In the genomic region with DNA sequence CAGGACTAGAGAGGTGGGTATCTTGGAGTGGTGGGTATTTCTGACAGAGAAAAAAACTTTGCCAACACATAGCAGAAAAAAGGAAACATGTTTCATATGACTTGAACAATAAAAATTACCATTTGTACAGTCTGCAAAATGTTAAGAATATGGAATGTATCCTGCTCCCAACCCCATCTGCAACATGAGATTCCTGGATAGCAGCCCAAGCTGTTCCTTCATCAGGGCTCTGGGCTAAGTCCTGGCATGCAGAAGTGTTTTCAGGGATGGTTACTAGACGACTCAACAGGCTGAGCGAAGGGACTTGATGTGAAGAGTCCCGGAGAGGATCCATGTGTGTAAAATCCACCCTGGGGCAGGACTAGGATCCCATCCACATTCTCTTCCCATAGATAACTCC, we compare ENCODE assay signal across 21 cellular contexts.
DNase-seq lines count a peak whose midpoint lies in the region; ATAC-seq and TF ChIP-seq lines count a peak whose summit lies in the region.
"Had no signal": no experiment of that assay in that cellular context is flagged by ENCODE, and none has a peak within 500 bp of the region (broad histone marks: within the 10 kb centered on the region; RNA-seq: fewer than 3 reads in every experiment).

No MANE protein-coding gene starts in this region.

- H2BK12ac ChIP-seq in H9 (ENCODE audit: insufficient read length, low read depth, low read length) = no peak overlapping the region

- CTCF ChIA-PET in IMR-90 (lab: Yijun Ruan, JAX) (no interaction called here), MCF 10A (lab: Yijun Ruan, JAX) (no interaction called here)

- H3K36me3 ChIP-seq in IMR-90 (ENCODE audit: control insufficient read depth, insufficient read depth, low read length) (no peaks in the 10 kb centered on the region), testis (ENCODE audit: low read depth, missing control alignments) (no peaks in the 10 kb centered on the region)
- H3K36me3 ChIP-seq: SJSA1, uterus had no signal

- H2BK120ac ChIP-seq in IMR-90 (ENCODE audit: low read depth, low read length) = no peak overlapping the region
- no peak overlapping the region for H2BK120ac ChIP-seq in H9 (ENCODE audit: low read depth, low read length, poor library complexity, severe bottlenecking)

- TF ChIP-seq POLR2A in IMR-90 (IDR thresholded peaks at IDR 0.05; ENCODE audit: low read depth, low read length) (no peak), testis (IDR thresholded peaks at IDR 0.05) (no peak)

- no peaks in the 10 kb centered on the region for H3K27me3 Mint-ChIP-seq in MCF 10A (ENCODE audit: insufficient read depth, unreplicated experiment)
- H3K27me3 Mint-ChIP-seq in H9 (ENCODE audit: low read depth) = peaks cover 5% of the 10 kb centered on the region
- H3K27me3 Mint-ChIP-seq: activated CD4-positive, alpha-beta T cell treated with anti-CD3 and anti-CD28 coated beads, Interleukin-2, amount 10 ng/mL, durations not matched to agents 24 days and 14 days had no signal

- ATAC-seq in IMR-90 (ENCODE audit: low read depth) (no peak), foreskin keratinocyte (peak; percentile 68), GM21390 (IDR thresholded peaks at IDR 0.05; ENCODE audit: unreplicated experiment) (no peak)
- ATAC-seq: natural killer cell; stimulated activated naive CD8-positive, alpha-beta T cell treated with anti-CD3 and anti-CD28 coated beads, Interleukin-15, amount 100 ng/mL, for 72 hours had no signal

- no peak overlapping the region for H3K4me2 ChIP-seq in IMR-90 (ENCODE audit: low read depth, low read length)
- H3K4me2 ChIP-seq in H9 (ENCODE audit: insufficient read depth, insufficient read length, low read length) = no peak overlapping the region

- H3K4me1 Mint-ChIP-seq in MCF 10A (ENCODE audit: insufficient read depth, unreplicated experiment) = peaks cover 15% of the 10 kb centered on the region
- H3K4me1 Mint-ChIP-seq in H9 = peaks cover 18 to 19% of the 10 kb centered on the region in 2 experiments
- H3K4me1 Mint-ChIP-seq: activated CD4-positive, alpha-beta T cell treated with anti-CD3 and anti-CD28 coated beads, Interleukin-2, amount 10 ng/mL, durations not matched to agents 24 days and 14 days; activated naive CD4-positive, alpha-beta T cell treated with anti-CD3 and anti-CD28 coated beads, Interleukin-2, amount 50 U/mL, for 24 hours; natural killer cell; stimulated activated naive CD8-positive, alpha-beta T cell treated with anti-CD3 and anti-CD28 coated beads, Interleukin-15, amount 100 ng/mL, for 72 hours had no signal

- H3K9me1 ChIP-seq in IMR-90 (ENCODE audit: insufficient read depth, low read length) = no peaks in the 10 kb centered on the region

- no peak overlapping the region for H3K27ac ChIP-seq in IMR-90 (ENCODE audit: insufficient read depth, low read length)
- no peak overlapping the region for H3K27ac ChIP-seq in foreskin keratinocyte
- H3K27ac ChIP-seq in testis = no peak overlapping the region
- H3K27ac ChIP-seq in H9 (ENCODE audit: insufficient read length, low read depth, low read length) = no peak overlapping the region
- H3K27ac ChIP-seq: SJSA1, uterus had no signal

- H2BK5ac ChIP-seq in IMR-90 (ENCODE audit: low read depth, low read length, poor library complexity, severe bottlenecking) = no peak overlapping the region
- H2BK5ac ChIP-seq in H9 (ENCODE audit: insufficient read length, low read length) = no peak overlapping the region

- no peak overlapping the region for H4K91ac ChIP-seq in IMR-90 (ENCODE audit: insufficient read depth, low read depth, low read length)
- H4K91ac ChIP-seq in H9 (ENCODE audit: insufficient read length, low read depth, low read length) = no peak overlapping the region

- H3K36me3 Mint-ChIP-seq in MCF 10A (ENCODE audit: insufficient read depth, unreplicated experiment) (no peaks in the 10 kb centered on the region), H9 (ENCODE audit: insufficient read depth in 1 of 3, low read depth in 3 of 3) (no peaks in the 10 kb centered on the region)
- H3K36me3 Mint-ChIP-seq: activated naive CD4-positive, alpha-beta T cell treated with anti-CD3 and anti-CD28 coated beads, Interleukin-2, amount 50 U/mL, for 24 hours; natural killer cell had no signal

- no peak overlapping the region for H4K5ac ChIP-seq in IMR-90 (ENCODE audit: low read depth, low read length)
- no peak overlapping the region for H4K5ac ChIP-seq in H9 (ENCODE audit: insufficient read length, low read depth, low read length)

- no peaks in the 10 kb centered on the region for H3K9me3 Mint-ChIP-seq in MCF 10A (ENCODE audit: unreplicated experiment)
- H3K9me3 Mint-ChIP-seq in H9 = peaks cover 0 to 3% of the 10 kb centered on the region in 2 experiments; a peak in 2 of 5 replicates
- H3K9me3 Mint-ChIP-seq: activated CD4-positive, alpha-beta T cell treated with anti-CD3 and anti-CD28 coated beads, Interleukin-2, amount 10 ng/mL, durations not matched to agents 24 days and 14 days; activated naive CD4-positive, alpha-beta T cell treated with anti-CD3 and anti-CD28 coated beads, Interleukin-2, amount 50 U/mL, for 24 hours; natural killer cell; stimulated activated naive CD8-positive, alpha-beta T cell treated with anti-CD3 and anti-CD28 coated beads, Interleukin-15, amount 100 ng/mL, for 72 hours had no signal

- H3K27ac Mint-ChIP-seq in MCF 10A (ENCODE audit: low read depth, unreplicated experiment) (no peak overlapping the region), H9 (no peak overlapping the region)
- H3K27ac Mint-ChIP-seq: activated CD4-positive, alpha-beta T cell treated with anti-CD3 and anti-CD28 coated beads, Interleukin-2, amount 10 ng/mL, durations not matched to agents 24 days and 14 days; activated naive CD4-positive, alpha-beta T cell treated with anti-CD3 and anti-CD28 coated beads, Interleukin-2, amount 50 U/mL, for 24 hours; natural killer cell; stimulated activated naive CD8-positive, alpha-beta T cell treated with anti-CD3 and anti-CD28 coated beads, Interleukin-15, amount 100 ng/mL, for 72 hours had no signal

- dilution Hi-C loops in IMR-90 (cut with HindIII; ENCODE audit: low sequenced_read_pairs, unreplicated experiment) = no loop called here

- H3K79me1 ChIP-seq in IMR-90 (ENCODE audit: low read depth in 1 of 2, low read length in 2 of 2) = no peaks in the 10 kb centered on the region
- H3K79me1 ChIP-seq in H9 (ENCODE audit: insufficient read depth, low read depth, low read length, poor library complexity, severe bottlenecking) = no peaks in the 10 kb centered on the region

- H3K4me3 Mint-ChIP-seq in MCF 10A (ENCODE audit: unreplicated experiment) = no peak overlapping the region
- H3K4me3 Mint-ChIP-seq in H9 = no peak overlapping the region
- H3K4me3 Mint-ChIP-seq: activated CD4-positive, alpha-beta T cell treated with anti-CD3 and anti-CD28 coated beads, Interleukin-2, amount 10 ng/mL, durations not matched to agents 24 days and 14 days; activated naive CD4-positive, alpha-beta T cell treated with anti-CD3 and anti-CD28 coated beads, Interleukin-2, amount 50 U/mL, for 24 hours; natural killer cell; stimulated activated naive CD8-positive, alpha-beta T cell treated with anti-CD3 and anti-CD28 coated beads, Interleukin-15, amount 100 ng/mL, for 72 hours had no signal

- H3K9ac ChIP-seq in IMR-90 (ENCODE audit: low read depth, low read length) = no peak overlapping the region
- H3K9ac ChIP-seq in H9 (ENCODE audit: extremely low read depth, insufficient read length, low read length) = no peak overlapping the region

- H3K4me1 ChIP-seq in IMR-90 (ENCODE audit: control insufficient read depth, insufficient read depth, low read length) = no peaks in the 10 kb centered on the region
- H3K4me1 ChIP-seq in foreskin keratinocyte = peaks cover 6% of the 10 kb centered on the region
- no peaks in the 10 kb centered on the region for H3K4me1 ChIP-seq in testis
- H3K4me1 ChIP-seq in H9 (ENCODE audit: insufficient read depth, low read length) = peaks cover 4% of the 10 kb centered on the region; the same call in 1 of the 2 replicates
- H3K4me1 ChIP-seq: SJSA1 had no signal

- intact Hi-C loops in IMR-90 (cut with micrococcal nuclease) = no loop called here
- intact Hi-C loops in MCF 10A (cut with micrococcal nuclease) = no loop called here
- intact Hi-C loops in testis (cut with DNase I; ENCODE audit: low total_unique reads) = no loop called here

- no peaks in the 10 kb centered on the region for H3K79me2 ChIP-seq in H9 (ENCODE audit: insufficient read depth, low read length)

- H3K56ac ChIP-seq in IMR-90 (ENCODE audit: extremely low read depth, insufficient read depth, low read length) (no peak overlapping the region), H9 (ENCODE audit: insufficient read length, low read depth, low read length) (no peak overlapping the region)

- H4K20me1 ChIP-seq in IMR-90 (ENCODE audit: insufficient read depth, low read length) = no peaks in the 10 kb centered on the region
- H4K20me1 ChIP-seq in H9 (ENCODE audit: control insufficient read depth, insufficient read depth, insufficient read length) = no peaks in the 10 kb centered on the region

- H2AFZ ChIP-seq in IMR-90 (replicated peaks; ENCODE audit: low read length, poor library complexity) (no peak overlapping the region), H9 (ENCODE audit: low read length) (no peak overlapping the region)

- H4K8ac ChIP-seq in IMR-90 (ENCODE audit: low read depth in 2 of 2, low read length in 2 of 2) = no peak overlapping the region
- H4K8ac ChIP-seq in H9 (replicated peaks; ENCODE audit: insufficient read length, low read depth, low read length) = no peak overlapping the region

- H3K27me3 ChIP-seq in IMR-90 (ENCODE audit: control insufficient read depth, insufficient read depth, low read length) (no peaks in the 10 kb centered on the region; the same call in 1 of the 2 replicates), foreskin keratinocyte (peaks cover 5% of the 10 kb centered on the region), testis (no peaks in the 10 kb centered on the region), H9 (ENCODE audit: insufficient read depth, low read length) (peaks cover 2% of the 10 kb centered on the region; the same call in 1 of the 2 replicates)
- H3K27me3 ChIP-seq: SJSA1, uterus had no signal

- H3T11ph ChIP-seq in H9 (ENCODE audit: low read length) = no peak overlapping the region

- TF ChIP-seq CTCF in AG10803 (conservative IDR thresholded peaks at IDR 0.05; ENCODE audit: low read length) (no peak), IMR-90 (conservative IDR thresholded peaks at IDR 0.05; ENCODE audit: low read depth, low read length) (no peak), MCF 10A (IDR thresholded peaks at IDR 0.05; ENCODE audit: unreplicated experiment) (no peak), foreskin keratinocyte (conservative IDR thresholded peaks at IDR 0.05) (no peak), testis (IDR thresholded peaks at IDR 0.05) (no peak), H9 (conservative IDR thresholded peaks at IDR 0.05) (no peak)

- H3K23ac ChIP-seq in IMR-90 (ENCODE audit: low read depth, low read length) = no peak overlapping the region
- no peak overlapping the region for H3K23ac ChIP-seq in H9 (ENCODE audit: insufficient read length, low read depth, low read length)

- no peak overlapping the region for H3K14ac ChIP-seq in IMR-90 (replicated peaks; ENCODE audit: low read depth, low read length)
- no peak overlapping the region for H3K14ac ChIP-seq in H9 (ENCODE audit: insufficient read depth, low read length)

- H2BK20ac ChIP-seq in IMR-90 (ENCODE audit: low read depth, low read length) (no peak overlapping the region), H9 (ENCODE audit: low read depth, low read length, poor library complexity, severe bottlenecking) (no peak overlapping the region)

- H3K4me3 ChIP-seq in AG10803 (ENCODE audit: low read length) (no peak overlapping the region), IMR-90 (ENCODE audit: insufficient read depth, low read depth, low read length) (no peak overlapping the region), testis (no peak overlapping the region)
- H3K4me3 ChIP-seq: lung, SJSA1, uterus had no signal

- H3K4ac ChIP-seq in IMR-90 (ENCODE audit: low read depth, low read length) = no peak overlapping the region
- H3K4ac ChIP-seq in H9 (ENCODE audit: low read depth, low read length) = no peak overlapping the region

- peak; percentile 90 for DNase-seq in AG10803 (ENCODE audit: low read depth)
- peak; percentile 1 for DNase-seq in IMR-90
- peak; percentile 38 for DNase-seq in MCF 10A (ENCODE audit: unreplicated experiment)
- peak; percentile 47 to 79 for DNase-seq in foreskin keratinocyte
- no peak for DNase-seq in testis
- no peak for DNase-seq in midbrain (lab: John Stamatoyannopoulos, UW)
- no peak for DNase-seq in H9
- DNase-seq: activated CD4-positive, alpha-beta T cell treated with anti-CD3 and anti-CD28 coated beads, Interleukin-2, amount 10 ng/mL, durations not matched to agents 24 days and 14 days; activated T-cell treated with anti-CD3 and anti-CD28 coated beads, Interleukin-2, amount 50 U/mL, for 1 hour; caudate nucleus; effector CD4-positive, alpha-beta T cell; MM.1S; natural killer cell; NCI-H1930; NCI-H526; stimulated activated naive CD8-positive, alpha-beta T cell treated with anti-CD3 and anti-CD28 coated beads, Interleukin-15, amount 100 ng/mL, for 72 hours; uterus had no signal

- H2AK5ac ChIP-seq in IMR-90 (ENCODE audit: low read depth, low read length) = no peak overlapping the region
- no peak overlapping the region for H2AK5ac ChIP-seq in H9 (ENCODE audit: insufficient read length, low read length)

- no CpG with 5 or more reads among the region's 3 CpGs for WGBS in IMR-90 (ENCODE audit: extremely low coverage in 2 of 2, insufficient read length in 1 of 2), 2 experiments
- 52 to 60% methylated on average over 3 of the region's 3 CpGs for WGBS in testis, 2 donors
- WGBS in H9 (ENCODE audit: extremely low coverage, insufficient read length, low lambda C conversion rate) = no CpG with 5 or more reads among the region's 3 CpGs

- no peaks in the 10 kb centered on the region for H3K23me2 ChIP-seq in H9 (ENCODE audit: insufficient read length, low read depth, low read length, poor library complexity, severe bottlenecking)

- H3K18ac ChIP-seq in IMR-90 (ENCODE audit: low read depth, low read length) = no peak overlapping the region
- no peak overlapping the region for H3K18ac ChIP-seq in H9 (ENCODE audit: insufficient read length, low read depth, low read length)

- H2BK15ac ChIP-seq in IMR-90 (ENCODE audit: low read depth, low read length) (no peak overlapping the region), H9 (ENCODE audit: low read depth, low read length) (no peak overlapping the region)

- TF ChIP-seq RAD21 in IMR-90 (IDR thresholded peaks at IDR 0.05; ENCODE audit: low read length) = no peak

- no peak overlapping the region for H2AK9ac ChIP-seq in IMR-90 (replicated peaks; ENCODE audit: low read depth, low read length, poor library complexity)

- BruUV-seq in IMR-90 (replicated peaks; lab: Mats Ljungman, UMichigan) (no TSS peak), MCF 10A (replicated peaks; lab: Mats Ljungman, UMichigan) (no TSS peak)

- H3K9me3 ChIP-seq in IMR-90 (ENCODE audit: control insufficient read depth, insufficient read depth, low read length) = no peaks in the 10 kb centered on the region
- no peaks in the 10 kb centered on the region for H3K9me3 ChIP-seq in testis
- H3K9me3 ChIP-seq in H9 (ENCODE audit: control insufficient read depth, low read depth, low read length) = no peaks in the 10 kb centered on the region
- H3K9me3 ChIP-seq: SJSA1, uterus had no signal

- in situ Hi-C loops in IMR-90 (cut with MboI; ENCODE audit: low sequenced_read_pairs) = no loop called here

- POLR2A ChIA-PET in IMR-90 (lab: Charles Lee; ENCODE audit: unreplicated experiment) (no interaction called here), MCF 10A (lab: Yijun Ruan, JAX) (interaction anchor here (0.6 to 1.0 kb wide), 2 partner anchors 60 to 531 kb away, joined by 3 read pairs; no protein-coding TSS in a partner anchor)

Comparison
In these comparisons a context has a peak if more than half of its experiments do, and no peak if none do; other contexts are left out.
1. DNase-seq: peak in AG10803 (single experiment), IMR-90 (single experiment), MCF 10A (single experiment) and foreskin keratinocyte (2 of 2); none in testis (single experiment), midbrain (single experiment) and H9 (single experiment).